ENCODE assay signal across 8 cellular contexts in the genomic region with DNA sequence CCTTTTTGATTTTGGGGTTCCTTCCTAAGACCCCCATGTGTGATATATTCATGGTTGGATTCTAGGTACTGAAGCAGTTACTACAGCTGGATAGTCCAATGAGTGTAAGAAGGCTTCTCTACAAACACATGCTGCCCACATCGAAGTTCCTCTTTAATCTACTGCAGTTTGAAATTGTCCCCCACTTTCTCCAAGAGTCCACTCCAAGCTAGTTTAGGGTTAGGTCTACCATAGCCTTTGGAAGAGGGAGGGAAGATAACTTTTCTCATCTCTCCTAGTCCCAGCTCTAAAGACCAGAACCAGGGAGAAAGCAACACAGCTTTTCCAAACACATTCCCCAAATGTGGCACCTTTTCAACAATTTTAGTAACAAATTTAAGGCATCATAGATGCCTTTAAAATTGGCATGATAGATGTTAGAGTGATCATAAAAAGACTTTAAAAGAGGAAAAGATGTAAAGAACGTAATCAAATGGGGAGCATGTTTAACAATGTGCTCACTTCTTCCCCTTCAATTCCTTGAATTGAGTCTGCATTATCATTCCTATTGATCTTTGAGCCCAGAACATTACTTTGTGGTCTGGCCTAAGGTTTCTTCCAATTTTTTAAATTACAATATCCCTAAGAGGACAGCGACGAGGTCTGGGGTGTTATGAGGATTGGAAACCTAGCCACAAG. TPM values are rescaled to one million over a fixed set of nuclear protein-coding genes. Genes with fewer than 3 reads are reported as not detected.
DNase-seq lines count a peak whose midpoint lies in the region; ATAC-seq and TF ChIP-seq lines count a peak whose summit lies in the region.

No MANE protein-coding gene starts in this region.

- in situ Hi-C loops in GM13976 (cut with MboI; ENCODE audit: low sequenced_read_pairs, unreplicated experiment): no loop called here

- no peak for ATAC-seq in stimulated activated memory B cell treated with anti-CD40 and anti-IgM and Interleukin-4, amounts not matched to agents 10 μg/mL and 1 μg/mL and 100 μg/mL, for 72 hours
- ATAC-seq in esophagus mucosa: no peak

- no peaks in the 10 kb centered on the region for H3K27me3 Mint-ChIP-seq in stimulated activated memory B cell treated with anti-CD40 and anti-IgM and Interleukin-4, amounts not matched to agents 10 μg/mL and 1 μg/mL and 100 μg/mL, for 72 hours

- H3K4me3 ChIP-seq in HEK293 (ENCODE audit: low read depth, low read length) (peak overlapping the region; percentile 60), foreskin fibroblast (ENCODE audit: low read depth in 1 of 2, low read length in 2 of 2) (peak overlapping the region; percentile 61 to 79)

- TF ChIP-seq CTCF in HEK293 (tag by site-specific recombination; IDR thresholded peaks at IDR 0.05) (no peak), VCaP (conservative IDR thresholded peaks at IDR 0.05) (no peak), foreskin fibroblast (IDR thresholded peaks at IDR 0.05; ENCODE audit: low read depth, low read length) (no peak), GM13976 (IDR thresholded peaks at IDR 0.05; ENCODE audit: borderline replicate concordance, control extremely low read depth, extremely low read depth, insufficient read depth, missing control alignments) (no peak), RWPE1 (conservative IDR thresholded peaks at IDR 0.05; ENCODE audit: low read depth) (no peak)

- H3K4me1 Mint-ChIP-seq in stimulated activated memory B cell treated with anti-CD40 and anti-IgM and Interleukin-4, amounts not matched to agents 10 μg/mL and 1 μg/mL and 100 μg/mL, for 72 hours: peaks cover 16% of the 10 kb centered on the region

- H3K9me3 Mint-ChIP-seq in stimulated activated memory B cell treated with anti-CD40 and anti-IgM and Interleukin-4, amounts not matched to agents 10 μg/mL and 1 μg/mL and 100 μg/mL, for 72 hours: no peaks in the 10 kb centered on the region

- H3K4me3 Mint-ChIP-seq in stimulated activated memory B cell treated with anti-CD40 and anti-IgM and Interleukin-4, amounts not matched to agents 10 μg/mL and 1 μg/mL and 100 μg/mL, for 72 hours: peak overlapping the region; percentile 98

- H3K36me3 Mint-ChIP-seq in stimulated activated memory B cell treated with anti-CD40 and anti-IgM and Interleukin-4, amounts not matched to agents 10 μg/mL and 1 μg/mL and 100 μg/mL, for 72 hours: no peaks in the 10 kb centered on the region

- DNase-seq in foreskin fibroblast (no peak), GM13976 (ENCODE audit: low spot score) (no peak), RWPE1 (ENCODE audit: low spot score) (no peak)
- no peak for DNase-seq in activated CD4-positive, CD25-positive, alpha-beta regulatory T cell (lab: John Stamatoyannopoulos, UW)

- CTCF ChIA-PET in HEK293 (lab: Yijun Ruan, JAX): interaction anchor here (1.0 to 1.6 kb wide), 5 partner anchors 8 to 217 kb away, joined by 3 to 5 read pairs (median 4); no protein-coding TSS in a partner anchor
- CTCF ChIA-PET in RWPE1 (lab: Yijun Ruan, JAX): interaction anchor here (0.7 to 1.3 kb wide), 2 partner anchors 322 to 1646 kb away, joined by 3 read pairs; no protein-coding TSS in a partner anchor

- H3K27ac ChIP-seq in HEK293 (ENCODE audit: extremely low read depth, low read depth, low read length) (peak overlapping the region; percentile 92; the same call in 1 of the 2 replicates), VCaP (peak overlapping the region; percentile 93), RWPE1 (no peak overlapping the region)

- peaks cover 8% of the 10 kb centered on the region for H3K4me1 ChIP-seq in HEK293 (ENCODE audit: control insufficient read depth, insufficient read depth, low read length)

- POLR2A ChIA-PET in HEK293 (lab: Yijun Ruan, JAX) (interaction anchor here (1.4 kb wide), 1 partner anchor 145 kb away, joined by 5 read pairs; no protein-coding TSS in a partner anchor), RWPE1 (lab: Yijun Ruan, JAX; ENCODE audit: low non-redundant PET) (no interaction called here)

- H3K9me3 ChIP-seq in HEK293 (ENCODE audit: control insufficient read depth, insufficient read depth, low read depth, low read length): no peaks in the 10 kb centered on the region

- peaks cover 22 to 28% of the 10 kb centered on the region in 2 experiments for H3K36me3 ChIP-seq in HEK293 (ENCODE audit: control insufficient read depth in 2 of 2, insufficient read depth in 1 of 2, low read length in 2 of 2)

- peak overlapping the region; percentile 99 for H3K27ac Mint-ChIP-seq in stimulated activated memory B cell treated with anti-CD40 and anti-IgM and Interleukin-4, amounts not matched to agents 10 μg/mL and 1 μg/mL and 100 μg/mL, for 72 hours

TF ChIP-seq in HEK293, 187 proteins besides CTCF, POLR2A, EP300 and RAD21 (continues in another document):
- no peak for TF ChIP-seq ZNF174 (tag by site-specific recombination; IDR thresholded peaks at IDR 0.05)
- no peak for TF ChIP-seq ZNF239 (tag by site-specific recombination; IDR thresholded peaks at IDR 0.05)
- TF ChIP-seq ZNF501 (tag by site-specific recombination; IDR thresholded peaks at IDR 0.05): no peak
- no peak for TF ChIP-seq ZNF654 (tag by site-specific recombination; IDR thresholded peaks at IDR 0.05; ENCODE audit: low read depth)
- no peak for TF ChIP-seq SP2 (tag by site-specific recombination; IDR thresholded peaks at IDR 0.05)
- no peak for TF ChIP-seq ZNF140 (tag by site-specific recombination; IDR thresholded peaks at IDR 0.05)
- TF ChIP-seq, protein P1, sequence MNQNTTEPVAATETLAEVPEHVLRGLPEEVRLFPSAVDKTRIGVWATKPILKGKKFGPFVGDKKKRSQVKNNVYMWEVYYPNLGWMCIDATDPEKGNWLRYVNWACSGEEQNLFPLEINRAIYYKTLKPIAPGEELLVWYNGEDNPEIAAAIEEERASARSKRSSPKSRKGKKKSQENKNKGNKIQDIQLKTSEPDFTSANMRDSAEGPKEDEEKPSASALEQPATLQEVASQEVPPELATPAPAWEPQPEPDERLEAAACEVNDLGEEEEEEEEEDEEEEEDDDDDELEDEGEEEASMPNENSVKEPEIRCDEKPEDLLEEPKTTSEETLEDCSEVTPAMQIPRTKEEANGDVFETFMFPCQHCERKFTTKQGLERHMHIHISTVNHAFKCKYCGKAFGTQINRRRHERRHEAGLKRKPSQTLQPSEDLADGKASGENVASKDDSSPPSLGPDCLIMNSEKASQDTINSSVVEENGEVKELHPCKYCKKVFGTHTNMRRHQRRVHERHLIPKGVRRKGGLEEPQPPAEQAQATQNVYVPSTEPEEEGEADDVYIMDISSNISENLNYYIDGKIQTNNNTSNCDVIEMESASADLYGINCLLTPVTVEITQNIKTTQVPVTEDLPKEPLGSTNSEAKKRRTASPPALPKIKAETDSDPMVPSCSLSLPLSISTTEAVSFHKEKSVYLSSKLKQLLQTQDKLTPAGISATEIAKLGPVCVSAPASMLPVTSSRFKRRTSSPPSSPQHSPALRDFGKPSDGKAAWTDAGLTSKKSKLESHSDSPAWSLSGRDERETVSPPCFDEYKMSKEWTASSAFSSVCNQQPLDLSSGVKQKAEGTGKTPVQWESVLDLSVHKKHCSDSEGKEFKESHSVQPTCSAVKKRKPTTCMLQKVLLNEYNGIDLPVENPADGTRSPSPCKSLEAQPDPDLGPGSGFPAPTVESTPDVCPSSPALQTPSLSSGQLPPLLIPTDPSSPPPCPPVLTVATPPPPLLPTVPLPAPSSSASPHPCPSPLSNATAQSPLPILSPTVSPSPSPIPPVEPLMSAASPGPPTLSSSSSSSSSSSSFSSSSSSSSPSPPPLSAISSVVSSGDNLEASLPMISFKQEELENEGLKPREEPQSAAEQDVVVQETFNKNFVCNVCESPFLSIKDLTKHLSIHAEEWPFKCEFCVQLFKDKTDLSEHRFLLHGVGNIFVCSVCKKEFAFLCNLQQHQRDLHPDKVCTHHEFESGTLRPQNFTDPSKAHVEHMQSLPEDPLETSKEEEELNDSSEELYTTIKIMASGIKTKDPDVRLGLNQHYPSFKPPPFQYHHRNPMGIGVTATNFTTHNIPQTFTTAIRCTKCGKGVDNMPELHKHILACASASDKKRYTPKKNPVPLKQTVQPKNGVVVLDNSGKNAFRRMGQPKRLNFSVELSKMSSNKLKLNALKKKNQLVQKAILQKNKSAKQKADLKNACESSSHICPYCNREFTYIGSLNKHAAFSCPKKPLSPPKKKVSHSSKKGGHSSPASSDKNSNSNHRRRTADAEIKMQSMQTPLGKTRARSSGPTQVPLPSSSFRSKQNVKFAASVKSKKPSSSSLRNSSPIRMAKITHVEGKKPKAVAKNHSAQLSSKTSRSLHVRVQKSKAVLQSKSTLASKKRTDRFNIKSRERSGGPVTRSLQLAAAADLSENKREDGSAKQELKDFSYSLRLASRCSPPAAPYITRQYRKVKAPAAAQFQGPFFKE (tag by site-specific recombination; IDR thresholded peaks at IDR 0.05; ENCODE audit: borderline replicate concordance): no peak
- no peak for TF ChIP-seq ZNF423 (tag by site-specific recombination; IDR thresholded peaks at IDR 0.05)
- TF ChIP-seq ZNF791 (tag by site-specific recombination; IDR thresholded peaks at IDR 0.05): no peak
- TF ChIP-seq ZNF37A (tag by site-specific recombination; IDR thresholded peaks at IDR 0.05): no peak
- no peak for TF ChIP-seq ZNF23 (tag by site-specific recombination; IDR thresholded peaks at IDR 0.05; ENCODE audit: borderline replicate concordance)
- TF ChIP-seq, protein P2, sequence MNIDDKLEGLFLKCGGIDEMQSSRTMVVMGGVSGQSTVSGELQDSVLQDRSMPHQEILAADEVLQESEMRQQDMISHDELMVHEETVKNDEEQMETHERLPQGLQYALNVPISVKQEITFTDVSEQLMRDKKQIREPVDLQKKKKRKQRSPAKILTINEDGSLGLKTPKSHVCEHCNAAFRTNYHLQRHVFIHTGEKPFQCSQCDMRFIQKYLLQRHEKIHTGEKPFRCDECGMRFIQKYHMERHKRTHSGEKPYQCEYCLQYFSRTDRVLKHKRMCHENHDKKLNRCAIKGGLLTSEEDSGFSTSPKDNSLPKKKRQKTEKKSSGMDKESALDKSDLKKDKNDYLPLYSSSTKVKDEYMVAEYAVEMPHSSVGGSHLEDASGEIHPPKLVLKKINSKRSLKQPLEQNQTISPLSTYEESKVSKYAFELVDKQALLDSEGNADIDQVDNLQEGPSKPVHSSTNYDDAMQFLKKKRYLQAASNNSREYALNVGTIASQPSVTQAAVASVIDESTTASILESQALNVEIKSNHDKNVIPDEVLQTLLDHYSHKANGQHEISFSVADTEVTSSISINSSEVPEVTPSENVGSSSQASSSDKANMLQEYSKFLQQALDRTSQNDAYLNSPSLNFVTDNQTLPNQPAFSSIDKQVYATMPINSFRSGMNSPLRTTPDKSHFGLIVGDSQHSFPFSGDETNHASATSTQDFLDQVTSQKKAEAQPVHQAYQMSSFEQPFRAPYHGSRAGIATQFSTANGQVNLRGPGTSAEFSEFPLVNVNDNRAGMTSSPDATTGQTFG (tag by site-specific recombination; IDR thresholded peaks at IDR 0.05; ENCODE audit: borderline replicate concordance): no peak
- TF ChIP-seq YY2 (tag by site-specific recombination; IDR thresholded peaks at IDR 0.05): no peak
- TF ChIP-seq ZBTB17 (tag by site-specific recombination; IDR thresholded peaks at IDR 0.05): no peak
- TF ChIP-seq HOXD13 (CRISPR knock-in tag; IDR thresholded peaks at IDR 0.05; ENCODE audit: borderline replicate concordance): no peak
- no peak for TF ChIP-seq SALL2 (tag by site-specific recombination; IDR thresholded peaks at IDR 0.05; ENCODE audit: borderline replicate concordance)

RNA-seq across cellular contexts. Expression of gene EXO1, which starts 1.0 kb away (rescaled TPM):
- 5.1 TPM for total RNA-seq in esophagus mucosa
